ENCODE assay signal across 20 cellular contexts in genomic region chr11:18490319-18490718, GRCh38. TPM values are rescaled to one million over a fixed set of nuclear protein-coding genes. Genes with fewer than 3 reads are reported as not detected.
A peak's percentile ranks its signal among the peaks of the same experiment; 100 is the strongest.
DNase-seq lines count a peak whose midpoint lies in the region; ATAC-seq and TF ChIP-seq lines count a peak whose summit lies in the region.
"Had no signal": no experiment of that assay in that cellular context is flagged by ENCODE, and none has a peak within 500 bp of the region (broad histone marks: within the 10 kb centered on the region; RNA-seq: fewer than 3 reads in every experiment).

No MANE protein-coding gene starts in this region.

- DNase-seq in stimulated activated naive CD8-positive, alpha-beta T cell treated with anti-CD3 and anti-CD28 coated beads, Interleukin-15, amount 100 ng/mL, for 72 hours, result no peak
- DNase-seq in choroid plexus epithelial cell (ENCODE audit: low read depth), result peak; percentile 14
- DNase-seq in mesothelial cell of epicardium (ENCODE audit: low spot score in 2 of 2, unreplicated experiment in 2 of 2), result no peak
- no peak for DNase-seq in kidney glomerular epithelial cell (lab: John Stamatoyannopoulos, UW)
- no peak for DNase-seq in stimulated activated CD4-positive, alpha-beta T cell treated with anti-CD3 and anti-CD28 coated beads, Interleukin-12 subunit alpha, Interleukin-12 subunit beta, amount 100 ng/mL, for 4 hours
- DNase-seq in HK-2 (ENCODE audit: unreplicated experiment), result no peak
- DNase-seq in mucosa of gallbladder (ENCODE audit: low spot score), result no peak
- DNase-seq: ACHN; activated CD4-positive, alpha-beta memory T cell treated with anti-CD3 and anti-CD28 coated beads for 36 hours; amniotic stem cell; COR-L47; KG1; mesendoderm; NCI-H1092; NCI-H82; uterus had no signal

- H3K36me3 Mint-ChIP-seq in stimulated activated naive CD8-positive, alpha-beta T cell treated with anti-CD3 and anti-CD28 coated beads, Interleukin-15, Interleukin-2, amounts not matched to agents 100 ng/mL and 50 ng/mL, for 24 hours (ENCODE audit: low read depth), result peaks cover 41% of the 10 kb centered on the region
- peaks cover 34% of the 10 kb centered on the region for H3K36me3 Mint-ChIP-seq in mesothelial cell of epicardium

- no peak overlapping the region for H3K4me3 ChIP-seq in choroid plexus epithelial cell (ENCODE audit: low read depth, low read length)
- H3K4me3 ChIP-seq: coronary artery, uterus had no signal

- H3K27me3 Mint-ChIP-seq in stimulated activated naive CD8-positive, alpha-beta T cell treated with anti-CD3 and anti-CD28 coated beads, Interleukin-15, Interleukin-2, amounts not matched to agents 100 ng/mL and 50 ng/mL, for 24 hours, result no peaks in the 10 kb centered on the region
- no peaks in the 10 kb centered on the region for H3K27me3 Mint-ChIP-seq in stimulated activated naive CD8-positive, alpha-beta T cell treated with anti-CD3 and anti-CD28 coated beads, Interleukin-15, amount 100 ng/mL, for 72 hours
- H3K27me3 Mint-ChIP-seq in mesothelial cell of epicardium (ENCODE audit: low read depth), result no peaks in the 10 kb centered on the region
- H3K27me3 Mint-ChIP-seq: activated CD4-positive, alpha-beta memory T cell treated with anti-CD3 and anti-CD28 coated beads for 36 hours had no signal

- TF ChIP-seq CTCF in choroid plexus epithelial cell (conservative IDR thresholded peaks at IDR 0.05; ENCODE audit: low read depth, low read length), result no peak
- no peak for TF ChIP-seq CTCF in mesothelial cell of epicardium (IDR thresholded peaks at IDR 0.05; ENCODE audit: unreplicated experiment)

- peak overlapping the region; percentile 39 for H3K27ac Mint-ChIP-seq in stimulated activated naive CD8-positive, alpha-beta T cell treated with anti-CD3 and anti-CD28 coated beads, Interleukin-15, Interleukin-2, amounts not matched to agents 100 ng/mL and 50 ng/mL, for 24 hours
- no peak overlapping the region for H3K27ac Mint-ChIP-seq in stimulated activated naive CD8-positive, alpha-beta T cell treated with anti-CD3 and anti-CD28 coated beads, Interleukin-15, amount 100 ng/mL, for 72 hours
- peak overlapping the region; percentile 14 for H3K27ac Mint-ChIP-seq in mesothelial cell of epicardium
- H3K27ac Mint-ChIP-seq: activated CD4-positive, alpha-beta memory T cell treated with anti-CD3 and anti-CD28 coated beads for 36 hours had no signal

- ATAC-seq in stimulated activated naive CD8-positive, alpha-beta T cell treated with anti-CD3 and anti-CD28 coated beads, Interleukin-15, amount 100 ng/mL, for 72 hours, result no peak
- ATAC-seq: sciatic nerve had no signal

- peaks cover 6% of the 10 kb centered on the region for H3K4me1 Mint-ChIP-seq in stimulated activated naive CD8-positive, alpha-beta T cell treated with anti-CD3 and anti-CD28 coated beads, Interleukin-15, Interleukin-2, amounts not matched to agents 100 ng/mL and 50 ng/mL, for 24 hours (ENCODE audit: low read depth)
- H3K4me1 Mint-ChIP-seq in stimulated activated naive CD8-positive, alpha-beta T cell treated with anti-CD3 and anti-CD28 coated beads, Interleukin-15, amount 100 ng/mL, for 72 hours, result peaks cover 24% of the 10 kb centered on the region
- peaks cover 8% of the 10 kb centered on the region for H3K4me1 Mint-ChIP-seq in mesothelial cell of epicardium

- H3K9me3 Mint-ChIP-seq in stimulated activated naive CD8-positive, alpha-beta T cell treated with anti-CD3 and anti-CD28 coated beads, Interleukin-15, Interleukin-2, amounts not matched to agents 100 ng/mL and 50 ng/mL, for 24 hours, result no peaks in the 10 kb centered on the region
- H3K9me3 Mint-ChIP-seq in stimulated activated naive CD8-positive, alpha-beta T cell treated with anti-CD3 and anti-CD28 coated beads, Interleukin-15, amount 100 ng/mL, for 72 hours, result no peaks in the 10 kb centered on the region
- H3K9me3 Mint-ChIP-seq in mesothelial cell of epicardium, result no peaks in the 10 kb centered on the region
- H3K9me3 Mint-ChIP-seq: activated CD4-positive, alpha-beta memory T cell treated with anti-CD3 and anti-CD28 coated beads for 36 hours had no signal

- no peak overlapping the region for H3K4me3 Mint-ChIP-seq in stimulated activated naive CD8-positive, alpha-beta T cell treated with anti-CD3 and anti-CD28 coated beads, Interleukin-15, Interleukin-2, amounts not matched to agents 100 ng/mL and 50 ng/mL, for 24 hours
- no peak overlapping the region for H3K4me3 Mint-ChIP-seq in stimulated activated naive CD8-positive, alpha-beta T cell treated with anti-CD3 and anti-CD28 coated beads, Interleukin-15, amount 100 ng/mL, for 72 hours
- H3K4me3 Mint-ChIP-seq in mesothelial cell of epicardium, result no peak overlapping the region
- H3K4me3 Mint-ChIP-seq: activated CD4-positive, alpha-beta memory T cell treated with anti-CD3 and anti-CD28 coated beads for 36 hours had no signal

RNA-seq across cellular contexts. Expression of gene LDHAL6A, which starts 34.7 kb away (rescaled TPM):
- total RNA-seq in mesothelial cell of epicardium, result not detected in 3 replicates
- not detected for total RNA-seq in mucosa of gallbladder
- total RNA-seq: H1, sciatic nerve had no signal

RNA-seq across cellular contexts. Expression of gene TSG101, which starts 36.4 kb away (rescaled TPM):
- total RNA-seq in mesothelial cell of epicardium (45.1 to 51.8 TPM (median 45.7 TPM) in 3 replicates), mucosa of gallbladder (54.4 TPM)

Comparison
In these comparisons a context has a peak if more than half of its experiments do, and no peak if none do; other contexts are left out.
1. H3K27ac Mint-ChIP-seq: peak in stimulated activated naive CD8-positive, alpha-beta T cell treated with anti-CD3 and anti-CD28 coated beads, Interleukin-15, Interleukin-2, amounts not matched to agents 100 ng/mL and 50 ng/mL, for 24 hours (single experiment) and mesothelial cell of epicardium (single experiment); none in stimulated activated naive CD8-positive, alpha-beta T cell treated with anti-CD3 and anti-CD28 coated beads, Interleukin-15, amount 100 ng/mL, for 72 hours (0 of 2).